1 cellular context compared by ENCODE assay signal in genomic region chr1:88552226-88552625, GRCh38.
TF ChIP-seq lines count a peak whose summit lies in the region.

No MANE protein-coding gene starts in this region.

TF ChIP-seq in H1, 55 proteins besides CTCF, POLR2A, EP300 and RAD21 (continued from another document):
- TF ChIP-seq, protein P1, sequence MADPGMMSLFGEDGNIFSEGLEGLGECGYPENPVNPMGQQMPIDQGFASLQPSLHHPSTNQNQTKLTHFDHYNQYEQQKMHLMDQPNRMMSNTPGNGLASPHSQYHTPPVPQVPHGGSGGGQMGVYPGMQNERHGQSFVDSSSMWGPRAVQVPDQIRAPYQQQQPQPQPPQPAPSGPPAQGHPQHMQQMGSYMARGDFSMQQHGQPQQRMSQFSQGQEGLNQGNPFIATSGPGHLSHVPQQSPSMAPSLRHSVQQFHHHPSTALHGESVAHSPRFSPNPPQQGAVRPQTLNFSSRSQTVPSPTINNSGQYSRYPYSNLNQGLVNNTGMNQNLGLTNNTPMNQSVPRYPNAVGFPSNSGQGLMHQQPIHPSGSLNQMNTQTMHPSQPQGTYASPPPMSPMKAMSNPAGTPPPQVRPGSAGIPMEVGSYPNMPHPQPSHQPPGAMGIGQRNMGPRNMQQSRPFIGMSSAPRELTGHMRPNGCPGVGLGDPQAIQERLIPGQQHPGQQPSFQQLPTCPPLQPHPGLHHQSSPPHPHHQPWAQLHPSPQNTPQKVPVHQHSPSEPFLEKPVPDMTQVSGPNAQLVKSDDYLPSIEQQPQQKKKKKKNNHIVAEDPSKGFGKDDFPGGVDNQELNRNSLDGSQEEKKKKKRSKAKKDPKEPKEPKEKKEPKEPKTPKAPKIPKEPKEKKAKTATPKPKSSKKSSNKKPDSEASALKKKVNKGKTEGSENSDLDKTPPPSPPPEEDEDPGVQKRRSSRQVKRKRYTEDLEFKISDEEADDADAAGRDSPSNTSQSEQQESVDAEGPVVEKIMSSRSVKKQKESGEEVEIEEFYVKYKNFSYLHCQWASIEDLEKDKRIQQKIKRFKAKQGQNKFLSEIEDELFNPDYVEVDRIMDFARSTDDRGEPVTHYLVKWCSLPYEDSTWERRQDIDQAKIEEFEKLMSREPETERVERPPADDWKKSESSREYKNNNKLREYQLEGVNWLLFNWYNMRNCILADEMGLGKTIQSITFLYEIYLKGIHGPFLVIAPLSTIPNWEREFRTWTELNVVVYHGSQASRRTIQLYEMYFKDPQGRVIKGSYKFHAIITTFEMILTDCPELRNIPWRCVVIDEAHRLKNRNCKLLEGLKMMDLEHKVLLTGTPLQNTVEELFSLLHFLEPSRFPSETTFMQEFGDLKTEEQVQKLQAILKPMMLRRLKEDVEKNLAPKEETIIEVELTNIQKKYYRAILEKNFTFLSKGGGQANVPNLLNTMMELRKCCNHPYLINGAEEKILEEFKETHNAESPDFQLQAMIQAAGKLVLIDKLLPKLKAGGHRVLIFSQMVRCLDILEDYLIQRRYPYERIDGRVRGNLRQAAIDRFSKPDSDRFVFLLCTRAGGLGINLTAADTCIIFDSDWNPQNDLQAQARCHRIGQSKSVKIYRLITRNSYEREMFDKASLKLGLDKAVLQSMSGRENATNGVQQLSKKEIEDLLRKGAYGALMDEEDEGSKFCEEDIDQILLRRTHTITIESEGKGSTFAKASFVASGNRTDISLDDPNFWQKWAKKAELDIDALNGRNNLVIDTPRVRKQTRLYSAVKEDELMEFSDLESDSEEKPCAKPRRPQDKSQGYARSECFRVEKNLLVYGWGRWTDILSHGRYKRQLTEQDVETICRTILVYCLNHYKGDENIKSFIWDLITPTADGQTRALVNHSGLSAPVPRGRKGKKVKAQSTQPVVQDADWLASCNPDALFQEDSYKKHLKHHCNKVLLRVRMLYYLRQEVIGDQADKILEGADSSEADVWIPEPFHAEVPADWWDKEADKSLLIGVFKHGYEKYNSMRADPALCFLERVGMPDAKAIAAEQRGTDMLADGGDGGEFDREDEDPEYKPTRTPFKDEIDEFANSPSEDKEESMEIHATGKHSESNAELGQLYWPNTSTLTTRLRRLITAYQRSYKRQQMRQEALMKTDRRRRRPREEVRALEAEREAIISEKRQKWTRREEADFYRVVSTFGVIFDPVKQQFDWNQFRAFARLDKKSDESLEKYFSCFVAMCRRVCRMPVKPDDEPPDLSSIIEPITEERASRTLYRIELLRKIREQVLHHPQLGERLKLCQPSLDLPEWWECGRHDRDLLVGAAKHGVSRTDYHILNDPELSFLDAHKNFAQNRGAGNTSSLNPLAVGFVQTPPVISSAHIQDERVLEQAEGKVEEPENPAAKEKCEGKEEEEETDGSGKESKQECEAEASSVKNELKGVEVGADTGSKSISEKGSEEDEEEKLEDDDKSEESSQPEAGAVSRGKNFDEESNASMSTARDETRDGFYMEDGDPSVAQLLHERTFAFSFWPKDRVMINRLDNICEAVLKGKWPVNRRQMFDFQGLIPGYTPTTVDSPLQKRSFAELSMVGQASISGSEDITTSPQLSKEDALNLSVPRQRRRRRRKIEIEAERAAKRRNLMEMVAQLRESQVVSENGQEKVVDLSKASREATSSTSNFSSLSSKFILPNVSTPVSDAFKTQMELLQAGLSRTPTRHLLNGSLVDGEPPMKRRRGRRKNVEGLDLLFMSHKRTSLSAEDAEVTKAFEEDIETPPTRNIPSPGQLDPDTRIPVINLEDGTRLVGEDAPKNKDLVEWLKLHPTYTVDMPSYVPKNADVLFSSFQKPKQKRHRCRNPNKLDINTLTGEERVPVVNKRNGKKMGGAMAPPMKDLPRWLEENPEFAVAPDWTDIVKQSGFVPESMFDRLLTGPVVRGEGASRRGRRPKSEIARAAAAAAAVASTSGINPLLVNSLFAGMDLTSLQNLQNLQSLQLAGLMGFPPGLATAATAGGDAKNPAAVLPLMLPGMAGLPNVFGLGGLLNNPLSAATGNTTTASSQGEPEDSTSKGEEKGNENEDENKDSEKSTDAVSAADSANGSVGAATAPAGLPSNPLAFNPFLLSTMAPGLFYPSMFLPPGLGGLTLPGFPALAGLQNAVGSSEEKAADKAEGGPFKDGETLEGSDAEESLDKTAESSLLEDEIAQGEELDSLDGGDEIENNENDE (IDR thresholded peaks at IDR 0.05; ENCODE audit: insufficient replicate concordance, low read length): no peak
- no peak for TF ChIP-seq BACH1 (IDR thresholded peaks at IDR 0.05; ENCODE audit: low read length)
- no peak for TF ChIP-seq TCF12 (IDR thresholded peaks at IDR 0.05; ENCODE audit: low read depth, low read length)
